Comparison of ENCODE assay signal across 32 cellular contexts in genomic region chr4:112673076-112673475, GRCh38.
"Had no signal": no experiment of that assay in that cellular context is flagged by ENCODE, and none has a peak within 500 bp of the region (broad histone marks: within the 10 kb centered on the region; RNA-seq: fewer than 3 reads in every experiment).

No MANE protein-coding gene starts in this region.

- H3K4me1 ChIP-seq: adrenal gland, body of pancreas, breast epithelium had no signal

- ATAC-seq: activated CD8-positive, alpha-beta T cell treated with anti-CD3 and anti-CD28 coated beads for 36 hours; activated naive CD4-positive, alpha-beta T cell treated with anti-CD3 and anti-CD28 coated beads, Interleukin-2, amount 50 U/mL, for 72 hours; activated T-cell treated with anti-CD3 and anti-CD28 coated beads, Interleukin-2, amount 50 U/mL, for 4 hours; activated T-cell treated with anti-CD3 and anti-CD28 coated beads, Interleukin-2, amount 50 U/mL, for 72 hours; activated T-helper 17 cell treated with anti-CD3 and anti-CD28 coated beads, Interleukin-2, amount 50 U/mL, for 72 hours; body of pancreas had no signal

- H3K36me3 ChIP-seq: adrenal gland, brain microvascular endothelial cell, breast epithelium had no signal

- H3K27ac ChIP-seq: body of pancreas, brain microvascular endothelial cell, breast epithelium, VCaP had no signal

- H3K27me3 ChIP-seq: adrenal gland, body of pancreas, brain microvascular endothelial cell, breast epithelium had no signal

- H3K9me3 ChIP-seq: adrenal gland, body of pancreas, breast epithelium had no signal

- DNase-seq: activated B cell treated with CpG ODN at 0.5 μM for 24 hours; activated CD4-positive, alpha-beta memory T cell treated with anti-CD3 and anti-CD28 coated beads for 36 hours; activated CD4-positive, alpha-beta T cell treated with anti-CD3 and anti-CD28 coated beads for 4 hours; activated CD4-positive, alpha-beta T cell treated with anti-CD3 and anti-CD28 coated beads, Interleukin-2, amount 10 ng/mL, durations not matched to agents 24 days and 14 days; activated CD4-positive, alpha-beta T cell treated with anti-CD3 and anti-CD28 coated beads, Interleukin-2, amount 50 U/mL, for 1 hour; activated CD4-positive, alpha-beta T cell treated with anti-CD3 and anti-CD28 coated beads, Interleukin-2, amount 50 U/mL, for 4 hours; activated CD4-positive, CD25-positive, alpha-beta regulatory T cell treated with anti-CD3 and anti-CD28 coated beads, Interleukin-2, amount 50 U/mL, for 72 hours; activated CD8-positive, alpha-beta memory T cell treated with anti-CD3 and anti-CD28 coated beads, Interleukin-2, amount 50 U/mL, for 4 hours; activated CD8-positive, alpha-beta T cell treated with anti-CD3 and anti-CD28 coated beads for 36 hours; activated effector memory CD4-positive, alpha-beta T cell treated with anti-CD3 and anti-CD28 coated beads, Interleukin-2, amount 50 U/mL, for 16 hours; activated gamma-delta T cell treated with Interleukin-2 at 50 U/mL for 16 hours; activated naive CD4-positive, alpha-beta T cell; activated naive CD4-positive, alpha-beta T cell treated with anti-CD3 and anti-CD28 coated beads for 36 hours; activated naive CD4-positive, alpha-beta T cell treated with anti-CD3 and anti-CD28 coated beads, Interleukin-2, amount 50 U/mL, for 16 hours; activated naive CD8-positive, alpha-beta T cell treated with anti-CD3 and anti-CD28 coated beads for 36 hours; activated T-cell treated with anti-CD3 and anti-CD28 coated beads for 4 hours; activated T-cell treated with anti-CD3 and anti-CD28 coated beads, Interleukin-2, amount 50 U/mL, for 1 hour; activated T-cell treated with anti-CD3 and anti-CD28 coated beads, Interleukin-2, amount 50 U/mL, for 4 hours; activated T-cell treated with anti-CD3 and anti-CD28 coated beads, Interleukin-2, amount 50 U/mL, for 72 hours; adrenal gland; amniotic stem cell; aorta; body of pancreas; brain microvascular endothelial cell; central memory CD4-positive, alpha-beta T cell; T-helper 1 cell; T-helper 2 cell; T-helper 9 cell had no signal

- H3K4me3 ChIP-seq: adrenal gland, body of pancreas, breast epithelium had no signal
